1 cellular context compared by ENCODE assay signal in the genomic region with DNA sequence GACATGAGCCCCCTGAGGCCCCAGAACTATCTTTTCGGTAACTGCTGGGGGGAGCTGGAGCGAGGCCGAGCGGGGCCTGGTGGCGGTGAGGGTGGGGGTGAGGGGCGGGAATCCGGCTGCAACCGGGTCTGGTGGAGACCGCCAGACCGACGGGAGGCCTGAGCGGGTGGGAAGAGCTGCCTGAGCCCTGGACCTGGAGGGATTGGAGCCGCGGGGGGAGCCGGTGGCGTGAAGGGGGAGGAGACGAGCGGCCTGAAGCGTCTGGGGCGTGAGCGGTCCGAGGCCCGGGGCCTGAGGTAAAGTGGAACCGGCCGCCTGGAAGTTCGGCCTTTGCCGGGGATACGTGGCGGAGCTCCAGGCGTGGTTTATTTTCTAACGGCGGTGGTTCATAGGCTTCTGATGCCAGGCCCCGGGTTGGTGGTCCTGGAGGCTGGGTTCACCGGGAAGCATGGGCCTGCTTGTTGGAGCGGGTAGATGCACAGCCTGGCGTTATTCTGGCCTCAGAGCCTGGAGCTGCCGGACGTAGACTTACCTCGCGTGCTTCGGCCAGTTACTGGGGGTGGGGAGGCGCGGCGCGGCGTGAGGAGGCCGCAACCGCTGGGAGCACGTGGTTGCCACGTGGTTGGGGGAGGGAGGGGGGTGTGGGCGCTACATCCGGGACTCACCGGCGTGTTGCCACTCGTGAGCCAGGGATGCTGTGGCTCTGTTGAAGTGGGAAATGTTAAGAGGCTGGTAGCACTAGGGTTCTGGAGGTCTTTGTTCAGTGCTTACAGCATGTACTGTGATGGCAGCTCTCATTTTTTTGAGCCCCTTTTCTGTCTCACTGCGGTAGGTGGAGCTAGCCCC.
A peak's percentile ranks its signal among the peaks of the same experiment; 100 is the strongest.
TF ChIP-seq lines count a peak whose summit lies in the region.

No MANE protein-coding gene starts in this region.

TF ChIP-seq in HepG2, 621 proteins besides CTCF, POLR2A, EP300 and RAD21 (continued from another document and continues in another):
- TF ChIP-seq, protein P1, sequence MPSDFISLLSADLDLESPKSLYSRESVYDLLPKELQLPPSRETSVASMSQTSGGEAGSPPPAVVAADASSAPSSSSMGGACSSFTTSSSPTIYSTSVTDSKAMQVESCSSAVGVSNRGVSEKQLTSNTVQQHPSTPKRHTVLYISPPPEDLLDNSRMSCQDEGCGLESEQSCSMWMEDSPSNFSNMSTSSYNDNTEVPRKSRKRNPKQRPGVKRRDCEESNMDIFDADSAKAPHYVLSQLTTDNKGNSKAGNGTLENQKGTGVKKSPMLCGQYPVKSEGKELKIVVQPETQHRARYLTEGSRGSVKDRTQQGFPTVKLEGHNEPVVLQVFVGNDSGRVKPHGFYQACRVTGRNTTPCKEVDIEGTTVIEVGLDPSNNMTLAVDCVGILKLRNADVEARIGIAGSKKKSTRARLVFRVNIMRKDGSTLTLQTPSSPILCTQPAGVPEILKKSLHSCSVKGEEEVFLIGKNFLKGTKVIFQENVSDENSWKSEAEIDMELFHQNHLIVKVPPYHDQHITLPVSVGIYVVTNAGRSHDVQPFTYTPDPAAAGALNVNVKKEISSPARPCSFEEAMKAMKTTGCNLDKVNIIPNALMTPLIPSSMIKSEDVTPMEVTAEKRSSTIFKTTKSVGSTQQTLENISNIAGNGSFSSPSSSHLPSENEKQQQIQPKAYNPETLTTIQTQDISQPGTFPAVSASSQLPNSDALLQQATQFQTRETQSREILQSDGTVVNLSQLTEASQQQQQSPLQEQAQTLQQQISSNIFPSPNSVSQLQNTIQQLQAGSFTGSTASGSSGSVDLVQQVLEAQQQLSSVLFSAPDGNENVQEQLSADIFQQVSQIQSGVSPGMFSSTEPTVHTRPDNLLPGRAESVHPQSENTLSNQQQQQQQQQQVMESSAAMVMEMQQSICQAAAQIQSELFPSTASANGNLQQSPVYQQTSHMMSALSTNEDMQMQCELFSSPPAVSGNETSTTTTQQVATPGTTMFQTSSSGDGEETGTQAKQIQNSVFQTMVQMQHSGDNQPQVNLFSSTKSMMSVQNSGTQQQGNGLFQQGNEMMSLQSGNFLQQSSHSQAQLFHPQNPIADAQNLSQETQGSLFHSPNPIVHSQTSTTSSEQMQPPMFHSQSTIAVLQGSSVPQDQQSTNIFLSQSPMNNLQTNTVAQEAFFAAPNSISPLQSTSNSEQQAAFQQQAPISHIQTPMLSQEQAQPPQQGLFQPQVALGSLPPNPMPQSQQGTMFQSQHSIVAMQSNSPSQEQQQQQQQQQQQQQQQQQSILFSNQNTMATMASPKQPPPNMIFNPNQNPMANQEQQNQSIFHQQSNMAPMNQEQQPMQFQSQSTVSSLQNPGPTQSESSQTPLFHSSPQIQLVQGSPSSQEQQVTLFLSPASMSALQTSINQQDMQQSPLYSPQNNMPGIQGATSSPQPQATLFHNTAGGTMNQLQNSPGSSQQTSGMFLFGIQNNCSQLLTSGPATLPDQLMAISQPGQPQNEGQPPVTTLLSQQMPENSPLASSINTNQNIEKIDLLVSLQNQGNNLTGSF (CRISPR knock-in tag; IDR thresholded peaks at IDR 0.05): 0 out of 2 replicates have a peak, but pooled peaks have one; percentile 2
- no peak for TF ChIP-seq NCOA5 (CRISPR knock-in tag; IDR thresholded peaks at IDR 0.05)
- TF ChIP-seq ZNF335 (CRISPR knock-in tag; IDR thresholded peaks at IDR 0.05): peak; percentile 41; the same call in 1 of the 2 replicates
- TF ChIP-seq, protein P2, sequence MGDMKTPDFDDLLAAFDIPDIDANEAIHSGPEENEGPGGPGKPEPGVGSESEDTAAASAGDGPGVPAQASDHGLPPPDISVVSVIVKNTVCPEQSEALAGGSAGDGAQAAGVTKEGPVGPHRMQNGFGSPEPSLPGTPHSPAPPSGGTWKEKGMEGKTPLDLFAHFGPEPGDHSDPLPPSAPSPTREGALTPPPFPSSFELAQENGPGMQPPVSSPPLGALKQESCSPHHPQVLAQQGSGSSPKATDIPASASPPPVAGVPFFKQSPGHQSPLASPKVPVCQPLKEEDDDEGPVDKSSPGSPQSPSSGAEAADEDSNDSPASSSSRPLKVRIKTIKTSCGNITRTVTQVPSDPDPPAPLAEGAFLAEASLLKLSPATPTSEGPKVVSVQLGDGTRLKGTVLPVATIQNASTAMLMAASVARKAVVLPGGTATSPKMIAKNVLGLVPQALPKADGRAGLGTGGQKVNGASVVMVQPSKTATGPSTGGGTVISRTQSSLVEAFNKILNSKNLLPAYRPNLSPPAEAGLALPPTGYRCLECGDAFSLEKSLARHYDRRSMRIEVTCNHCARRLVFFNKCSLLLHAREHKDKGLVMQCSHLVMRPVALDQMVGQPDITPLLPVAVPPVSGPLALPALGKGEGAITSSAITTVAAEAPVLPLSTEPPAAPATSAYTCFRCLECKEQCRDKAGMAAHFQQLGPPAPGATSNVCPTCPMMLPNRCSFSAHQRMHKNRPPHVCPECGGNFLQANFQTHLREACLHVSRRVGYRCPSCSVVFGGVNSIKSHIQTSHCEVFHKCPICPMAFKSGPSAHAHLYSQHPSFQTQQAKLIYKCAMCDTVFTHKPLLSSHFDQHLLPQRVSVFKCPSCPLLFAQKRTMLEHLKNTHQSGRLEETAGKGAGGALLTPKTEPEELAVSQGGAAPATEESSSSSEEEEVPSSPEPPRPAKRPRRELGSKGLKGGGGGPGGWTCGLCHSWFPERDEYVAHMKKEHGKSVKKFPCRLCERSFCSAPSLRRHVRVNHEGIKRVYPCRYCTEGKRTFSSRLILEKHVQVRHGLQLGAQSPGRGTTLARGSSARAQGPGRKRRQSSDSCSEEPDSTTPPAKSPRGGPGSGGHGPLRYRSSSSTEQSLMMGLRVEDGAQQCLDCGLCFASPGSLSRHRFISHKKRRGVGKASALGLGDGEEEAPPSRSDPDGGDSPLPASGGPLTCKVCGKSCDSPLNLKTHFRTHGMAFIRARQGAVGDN (CRISPR knock-in tag; IDR thresholded peaks at IDR 0.05): peak; percentile 99
- 0 out of 2 replicates have a peak, but pooled peaks have one; percentile 27 for TF ChIP-seq ZNF83 (CRISPR knock-in tag; IDR thresholded peaks at IDR 0.05; ENCODE audit: borderline replicate concordance)
- TF ChIP-seq, protein P3, sequence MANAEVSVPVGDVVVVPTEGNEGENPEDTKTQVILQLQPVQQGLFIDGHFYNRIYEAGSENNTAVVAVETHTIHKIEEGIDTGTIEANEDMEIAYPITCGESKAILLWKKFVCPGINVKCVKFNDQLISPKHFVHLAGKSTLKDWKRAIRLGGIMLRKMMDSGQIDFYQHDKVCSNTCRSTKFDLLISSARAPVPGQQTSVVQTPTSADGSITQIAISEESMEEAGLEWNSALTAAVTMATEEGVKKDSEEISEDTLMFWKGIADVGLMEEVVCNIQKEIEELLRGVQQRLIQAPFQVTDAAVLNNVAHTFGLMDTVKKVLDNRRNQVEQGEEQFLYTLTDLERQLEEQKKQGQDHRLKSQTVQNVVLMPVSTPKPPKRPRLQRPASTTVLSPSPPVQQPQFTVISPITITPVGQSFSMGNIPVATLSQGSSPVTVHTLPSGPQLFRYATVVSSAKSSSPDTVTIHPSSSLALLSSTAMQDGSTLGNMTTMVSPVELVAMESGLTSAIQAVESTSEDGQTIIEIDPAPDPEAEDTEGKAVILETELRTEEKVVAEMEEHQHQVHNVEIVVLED (CRISPR knock-in tag; IDR thresholded peaks at IDR 0.05; ENCODE audit: borderline replicate concordance): peak; percentile 36; the same call in 1 of the 2 replicates
- TF ChIP-seq, protein P4, sequence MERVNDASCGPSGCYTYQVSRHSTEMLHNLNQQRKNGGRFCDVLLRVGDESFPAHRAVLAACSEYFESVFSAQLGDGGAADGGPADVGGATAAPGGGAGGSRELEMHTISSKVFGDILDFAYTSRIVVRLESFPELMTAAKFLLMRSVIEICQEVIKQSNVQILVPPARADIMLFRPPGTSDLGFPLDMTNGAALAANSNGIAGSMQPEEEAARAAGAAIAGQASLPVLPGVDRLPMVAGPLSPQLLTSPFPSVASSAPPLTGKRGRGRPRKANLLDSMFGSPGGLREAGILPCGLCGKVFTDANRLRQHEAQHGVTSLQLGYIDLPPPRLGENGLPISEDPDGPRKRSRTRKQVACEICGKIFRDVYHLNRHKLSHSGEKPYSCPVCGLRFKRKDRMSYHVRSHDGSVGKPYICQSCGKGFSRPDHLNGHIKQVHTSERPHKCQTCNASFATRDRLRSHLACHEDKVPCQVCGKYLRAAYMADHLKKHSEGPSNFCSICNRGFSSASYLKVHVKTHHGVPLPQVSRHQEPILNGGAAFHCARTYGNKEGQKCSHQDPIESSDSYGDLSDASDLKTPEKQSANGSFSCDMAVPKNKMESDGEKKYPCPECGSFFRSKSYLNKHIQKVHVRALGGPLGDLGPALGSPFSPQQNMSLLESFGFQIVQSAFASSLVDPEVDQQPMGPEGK (CRISPR knock-in tag; IDR thresholded peaks at IDR 0.05): peak; percentile 76
- peak; percentile 67; the same call in 1 of the 2 replicates for TF ChIP-seq ZNF589 (CRISPR knock-in tag; conservative IDR thresholded peaks at IDR 0.05)
- TF ChIP-seq ESRRA (CRISPR knock-in tag; IDR thresholded peaks at IDR 0.05; ENCODE audit: low read depth): no peak
- TF ChIP-seq, protein P5, sequence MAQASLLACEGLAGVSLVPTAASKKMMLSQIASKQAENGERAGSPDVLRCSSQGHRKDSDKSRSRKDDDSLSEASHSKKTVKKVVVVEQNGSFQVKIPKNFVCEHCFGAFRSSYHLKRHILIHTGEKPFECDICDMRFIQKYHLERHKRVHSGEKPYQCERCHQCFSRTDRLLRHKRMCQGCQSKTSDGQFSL (CRISPR knock-in tag; IDR thresholded peaks at IDR 0.05): peak; percentile 69; the same call in 1 of the 2 replicates
- TF ChIP-seq, protein P6, sequence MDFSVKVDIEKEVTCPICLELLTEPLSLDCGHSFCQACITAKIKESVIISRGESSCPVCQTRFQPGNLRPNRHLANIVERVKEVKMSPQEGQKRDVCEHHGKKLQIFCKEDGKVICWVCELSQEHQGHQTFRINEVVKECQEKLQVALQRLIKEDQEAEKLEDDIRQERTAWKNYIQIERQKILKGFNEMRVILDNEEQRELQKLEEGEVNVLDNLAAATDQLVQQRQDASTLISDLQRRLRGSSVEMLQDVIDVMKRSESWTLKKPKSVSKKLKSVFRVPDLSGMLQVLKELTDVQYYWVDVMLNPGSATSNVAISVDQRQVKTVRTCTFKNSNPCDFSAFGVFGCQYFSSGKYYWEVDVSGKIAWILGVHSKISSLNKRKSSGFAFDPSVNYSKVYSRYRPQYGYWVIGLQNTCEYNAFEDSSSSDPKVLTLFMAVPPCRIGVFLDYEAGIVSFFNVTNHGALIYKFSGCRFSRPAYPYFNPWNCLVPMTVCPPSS (IDR thresholded peaks at IDR 0.05): no peak
- TF ChIP-seq, protein P7, sequence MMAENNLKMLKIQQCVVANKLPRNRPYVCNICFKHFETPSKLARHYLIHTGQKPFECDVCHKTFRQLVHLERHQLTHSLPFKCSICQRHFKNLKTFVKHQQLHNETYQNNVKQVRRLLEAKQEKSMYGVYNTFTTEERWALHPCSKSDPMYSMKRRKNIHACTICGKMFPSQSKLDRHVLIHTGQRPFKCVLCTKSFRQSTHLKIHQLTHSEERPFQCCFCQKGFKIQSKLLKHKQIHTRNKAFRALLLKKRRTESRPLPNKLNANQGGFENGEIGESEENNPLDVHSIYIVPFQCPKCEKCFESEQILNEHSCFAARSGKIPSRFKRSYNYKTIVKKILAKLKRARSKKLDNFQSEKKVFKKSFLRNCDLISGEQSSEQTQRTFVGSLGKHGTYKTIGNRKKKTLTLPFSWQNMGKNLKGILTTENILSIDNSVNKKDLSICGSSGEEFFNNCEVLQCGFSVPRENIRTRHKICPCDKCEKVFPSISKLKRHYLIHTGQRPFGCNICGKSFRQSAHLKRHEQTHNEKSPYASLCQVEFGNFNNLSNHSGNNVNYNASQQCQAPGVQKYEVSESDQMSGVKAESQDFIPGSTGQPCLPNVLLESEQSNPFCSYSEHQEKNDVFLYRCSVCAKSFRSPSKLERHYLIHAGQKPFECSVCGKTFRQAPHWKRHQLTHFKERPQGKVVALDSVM (CRISPR knock-in tag; IDR thresholded peaks at IDR 0.05): no peak
- TF ChIP-seq TEAD2 (CRISPR knock-in tag; IDR thresholded peaks at IDR 0.05): peak; percentile 34; the same call in 1 of the 2 replicates
- TF ChIP-seq ZMAT3 (CRISPR knock-in tag; conservative IDR thresholded peaks at IDR 0.05): peak; percentile 91
- TF ChIP-seq SMAD9 (CRISPR knock-in tag; IDR thresholded peaks at IDR 0.05): 0 out of 2 replicates have a peak, but pooled peaks have one; percentile 63
- TF ChIP-seq RBAK (CRISPR knock-in tag; IDR thresholded peaks at IDR 0.05): no peak
- TF ChIP-seq, protein P8, sequence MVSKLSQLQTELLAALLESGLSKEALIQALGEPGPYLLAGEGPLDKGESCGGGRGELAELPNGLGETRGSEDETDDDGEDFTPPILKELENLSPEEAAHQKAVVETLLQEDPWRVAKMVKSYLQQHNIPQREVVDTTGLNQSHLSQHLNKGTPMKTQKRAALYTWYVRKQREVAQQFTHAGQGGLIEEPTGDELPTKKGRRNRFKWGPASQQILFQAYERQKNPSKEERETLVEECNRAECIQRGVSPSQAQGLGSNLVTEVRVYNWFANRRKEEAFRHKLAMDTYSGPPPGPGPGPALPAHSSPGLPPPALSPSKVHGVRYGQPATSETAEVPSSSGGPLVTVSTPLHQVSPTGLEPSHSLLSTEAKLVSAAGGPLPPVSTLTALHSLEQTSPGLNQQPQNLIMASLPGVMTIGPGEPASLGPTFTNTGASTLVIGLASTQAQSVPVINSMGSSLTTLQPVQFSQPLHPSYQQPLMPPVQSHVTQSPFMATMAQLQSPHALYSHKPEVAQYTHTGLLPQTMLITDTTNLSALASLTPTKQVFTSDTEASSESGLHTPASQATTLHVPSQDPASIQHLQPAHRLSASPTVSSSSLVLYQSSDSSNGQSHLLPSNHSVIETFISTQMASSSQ (IDR thresholded peaks at IDR 0.05; ENCODE audit: low read depth): no peak
- TF ChIP-seq, protein P8 (CRISPR knock-in tag; IDR thresholded peaks at IDR 0.05; ENCODE audit: borderline replicate concordance): peak; percentile 39; the same call in 1 of the 2 replicates
- no peak for TF ChIP-seq RELA (CRISPR knock-in tag; IDR thresholded peaks at IDR 0.05)
- peak; percentile 93 for TF ChIP-seq ZFX (CRISPR knock-in tag; IDR thresholded peaks at IDR 0.05; ENCODE audit: low read depth)
- TF ChIP-seq ZNF530 (CRISPR knock-in tag; IDR thresholded peaks at IDR 0.05; ENCODE audit: low read depth): peak; percentile 86
- peak; percentile 71; the same call in 1 of the 2 replicates for TF ChIP-seq ZNF678 (CRISPR knock-in tag; IDR thresholded peaks at IDR 0.05)
- no peak for TF ChIP-seq FIP1L1 (IDR thresholded peaks at IDR 0.05; ENCODE audit: borderline replicate concordance, insufficient read depth, low read depth, low read length)
- TF ChIP-seq AGO2 (optimal IDR thresholded peaks at IDR 0.05; ENCODE audit: low read depth, low read length): peak; percentile 98
- 0 out of 2 replicates have a peak, but pooled peaks have one; percentile 12 for TF ChIP-seq ONECUT2 (CRISPR knock-in tag; IDR thresholded peaks at IDR 0.05)
- no peak; the same call in 1 of the 2 replicates for TF ChIP-seq NR2F2 (IDR thresholded peaks at IDR 0.05; ENCODE audit: borderline replicate concordance, low read depth)
- TF ChIP-seq NFRKB (IDR thresholded peaks at IDR 0.05): no peak
- TF ChIP-seq ZNF329 (CRISPR knock-in tag; IDR thresholded peaks at IDR 0.05; ENCODE audit: low read depth): peak; percentile 86
- no peak for TF ChIP-seq ZNF10 (CRISPR knock-in tag; IDR thresholded peaks at IDR 0.05; ENCODE audit: borderline replicate concordance, low read depth)
